In the genomic region with DNA sequence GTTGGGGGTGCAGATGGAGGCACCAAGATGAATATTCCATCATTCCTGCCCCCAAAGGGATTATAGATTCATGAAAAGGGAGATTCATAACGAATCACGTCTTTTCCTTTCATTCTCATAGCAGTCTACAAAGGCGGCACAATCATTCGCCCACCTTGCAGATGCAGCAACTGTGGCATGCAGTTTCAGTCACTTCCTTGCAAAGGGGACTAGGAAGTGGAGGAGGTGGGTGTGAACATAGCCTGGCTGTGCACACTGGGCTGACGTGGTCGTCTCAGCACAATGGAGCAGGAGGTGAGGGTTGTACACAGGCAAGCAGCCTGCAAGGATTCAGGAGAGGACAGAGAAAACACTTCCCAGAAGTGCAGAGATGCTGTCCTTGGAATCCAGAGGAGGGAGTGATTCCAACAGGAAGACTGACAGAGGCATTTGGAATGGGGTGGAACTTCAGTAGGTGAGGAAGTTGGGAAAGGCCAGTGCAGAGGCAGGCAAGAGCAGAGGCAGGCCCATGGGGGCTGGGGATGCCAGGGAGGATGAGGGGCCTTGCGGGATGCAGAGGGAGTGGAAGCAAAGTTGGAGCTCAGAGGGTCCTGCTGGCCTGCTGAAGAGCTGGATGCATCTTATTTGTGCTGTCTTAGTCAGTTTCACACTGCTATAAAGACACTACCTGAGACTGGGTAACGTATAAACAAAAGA, we compare ENCODE assay signal across 21 cellular contexts.
"Had no signal": no experiment of that assay in that cellular context is flagged by ENCODE, and none has a peak within 500 bp of the region (broad histone marks: within the 10 kb centered on the region; RNA-seq: fewer than 3 reads in every experiment).

No MANE protein-coding gene starts in this region.

- H3K27me3 ChIP-seq: heart left ventricle, transverse colon, uterus had no signal

- H3K9me3 ChIP-seq: uterus had no signal

- DNase-seq: activated CD4-positive, alpha-beta T cell treated with anti-CD3 and anti-CD28 coated beads for 4 hours; activated CD4-positive, alpha-beta T cell treated with anti-CD3 and anti-CD28 coated beads, Interleukin-2, amount 50 U/mL, for 48 hours; activated CD8-positive, alpha-beta memory T cell treated with anti-CD3 and anti-CD28 coated beads, Interleukin-2, amount 50 U/mL, for 48 hours; activated naive CD4-positive, alpha-beta T cell; activated naive CD8-positive, alpha-beta T cell treated with anti-CD3 and anti-CD28 coated beads for 36 hours; activated T-cell treated with anti-CD3 and anti-CD28 coated beads, Interleukin-2, amount 50 U/mL, for 4 hours; amniotic stem cell; dermis blood vessel endothelial cell; effector memory CD4-positive, alpha-beta T cell; heart left ventricle; stomach; T1000; transverse colon; uterus had no signal

- H3K27ac Mint-ChIP-seq: activated naive CD8-positive, alpha-beta T cell treated with anti-CD3 and anti-CD28 coated beads for 36 hours; activated T-helper 2 cell treated with anti-CD3 and anti-CD28 coated beads, Interferon-gamma antibody, Interleukin-2, Interleukin-4, amounts not matched to agents 10 μg/mL and 5 μg/mL and 100 μg/mL, durations not matched to agents 14 hours and 24 hours and 36 hours; progenitor cell of endocrine pancreas; stimulated activated memory B cell treated with anti-CD40 and anti-IgM and Interleukin-4, amounts not matched to agents 10 μg/mL and 1 μg/mL and 100 μg/mL, for 72 hours; T-helper 1 cell treated with Interleukin-12 subunit alpha and Interleukin-12 subunit beta and Interleukin-4 antibody, amounts not matched to agents 30 μg/mL and 1 μg/mL, for 36 hours; WTC11 had no signal

- H3K27ac ChIP-seq: gastroesophageal sphincter, heart left ventricle, stomach, transverse colon, uterus had no signal

- H3K4me1 Mint-ChIP-seq: neural crest cell; stimulated activated memory B cell treated with anti-CD40 and anti-IgM and Interleukin-4, amounts not matched to agents 10 μg/mL and 1 μg/mL and 100 μg/mL, for 72 hours; WTC11 had no signal

- H3K27me3 Mint-ChIP-seq: activated naive CD8-positive, alpha-beta T cell treated with anti-CD3 and anti-CD28 coated beads for 36 hours had no signal

- H3K36me3 Mint-ChIP-seq: stimulated activated memory B cell treated with anti-CD40 and anti-IgM and Interleukin-4, amounts not matched to agents 10 μg/mL and 1 μg/mL and 100 μg/mL, for 72 hours had no signal

- H3K4me3 Mint-ChIP-seq: activated naive CD8-positive, alpha-beta T cell treated with anti-CD3 and anti-CD28 coated beads for 36 hours; activated T-cell treated with anti-CD3 and anti-CD28 coated beads, Interleukin-2, amount 50 U/mL, for 4 hours; neural crest cell; stimulated activated memory B cell treated with anti-CD40 and anti-IgM and Interleukin-4, amounts not matched to agents 10 μg/mL and 1 μg/mL and 100 μg/mL, for 72 hours; T-helper 1 cell treated with Interleukin-12 subunit alpha and Interleukin-12 subunit beta and Interleukin-4 antibody, amounts not matched to agents 30 μg/mL and 1 μg/mL, for 36 hours; WTC11 had no signal

- H3K4me3 ChIP-seq: gastroesophageal sphincter, heart left ventricle, stomach, transverse colon, uterus had no signal

- H3K4me1 ChIP-seq: gastroesophageal sphincter, heart left ventricle, transverse colon, uterus had no signal

- H3K36me3 ChIP-seq: gastroesophageal sphincter, heart left ventricle, stomach, transverse colon, uterus had no signal

- ATAC-seq: activated T-cell treated with anti-CD3 and anti-CD28 coated beads, Interleukin-2, amount 50 U/mL, for 4 hours; gastroesophageal sphincter; heart left ventricle; stimulated activated memory B cell treated with anti-CD40 and anti-IgM and Interleukin-4, amounts not matched to agents 10 μg/mL and 1 μg/mL and 100 μg/mL, for 72 hours; WTC11 had no signal
